In genomic region chr2:10080536-10081304, GRCh38 we compare ENCODE assay signal across 8 cellular contexts.
DNase-seq lines count a peak whose midpoint lies in the region; ATAC-seq and TF ChIP-seq lines count a peak whose summit lies in the region.

No MANE protein-coding gene starts in this region.

- H3K27me3 ChIP-seq in muscle layer of colon (ENCODE audit: control insufficient read depth in 1 of 2, insufficient read depth in 2 of 2, low read length in 2 of 2), result peaks cover 6 to 16% of the 10 kb centered on the region in 2 donors

- H3K9ac ChIP-seq in muscle layer of colon (ENCODE audit: low read length), result no peak overlapping the region

- no peaks in the 10 kb centered on the region for H3K9me3 ChIP-seq in muscle layer of colon (ENCODE audit: low read length)

- peak overlapping the region; percentile 68 for H3K27ac ChIP-seq in muscle layer of colon (ENCODE audit: low read depth, low read length)

- no peak for TF ChIP-seq CTCF in astrocyte of the spinal cord (IDR thresholded peaks at IDR 0.05; ENCODE audit: low read depth, low read length)

- H3K4me3 ChIP-seq in astrocyte of the spinal cord (ENCODE audit: low read depth, low read length), result peak overlapping the region; percentile 5
- peak overlapping the region; percentile 32 to 50 for H3K4me3 ChIP-seq in muscle layer of colon (ENCODE audit: low read depth in 1 of 2, low read length in 2 of 2)

- in situ Hi-C loops in astrocyte of the spinal cord (cut with HindIII; ENCODE audit: low sequenced_read_pairs), result no loop called here

- H3K4me1 ChIP-seq in muscle layer of colon (ENCODE audit: insufficient read depth, low read length), result peaks cover 28% of the 10 kb centered on the region

- ATAC-seq in HG03354 (IDR thresholded peaks at IDR 0.05; ENCODE audit: poor library complexity, severe bottlenecking, unreplicated experiment), result peak; percentile 32

- peak; percentile 26 for DNase-seq in NCI-H748 (lab: John Stamatoyannopoulos, UW; ENCODE audit: unreplicated experiment)
- no peak for DNase-seq in NCI-H748 treated with DMSO at 0.1 percent for 48 hours (lab: John Stamatoyannopoulos, UW)
- peak; percentile 38 for DNase-seq in astrocyte of the spinal cord (ENCODE audit: low read depth, low spot score)
- DNase-seq in medulla oblongata (ENCODE audit: extremely low spot score), result no peak
- no peak for DNase-seq in D341Med (ENCODE audit: low spot score)
- no peak for DNase-seq in NCI-H510A (lab: John Stamatoyannopoulos, UW)

- no peaks in the 10 kb centered on the region for H3K36me3 ChIP-seq in muscle layer of colon (ENCODE audit: insufficient read depth, low read length)

Comparison
In these comparisons a context has a peak if more than half of its experiments do, and no peak if none do; other contexts are left out.
1. DNase-seq: peak in NCI-H748 (single experiment) and astrocyte of the spinal cord (single experiment); none in NCI-H748 treated with DMSO at 0.1 percent for 48 hours (single experiment), medulla oblongata (single experiment), D341Med (single experiment) and NCI-H510A (single experiment).